18 cellular contexts compared by ENCODE assay signal in genomic region chr6:22133352-22133751, GRCh38.
DNase-seq lines count a peak whose midpoint lies in the region; ATAC-seq, FAIRE-seq and TF ChIP-seq lines count a peak whose summit lies in the region.
"Had no signal": no experiment of that assay in that cellular context is flagged by ENCODE, and none has a peak within 500 bp of the region (broad histone marks: within the 10 kb centered on the region; RNA-seq: fewer than 3 reads in every experiment).

No MANE protein-coding gene starts in this region.

- no peaks in the 10 kb centered on the region for H3K27me3 ChIP-seq in bronchial epithelial cell (ENCODE audit: control insufficient read depth, insufficient read depth, low read length)
- H3K27me3 ChIP-seq in pancreas: no peaks in the 10 kb centered on the region
- no peaks in the 10 kb centered on the region for H3K27me3 ChIP-seq in tibial nerve
- H3K27me3 ChIP-seq: Peyer's patch had no signal

- peak; percentile 91 to 98 (median 98) for ATAC-seq in pancreas
- no peak for ATAC-seq in GM19351 (IDR thresholded peaks at IDR 0.05; ENCODE audit: unreplicated experiment)
- ATAC-seq: GM23338 had no signal

- no peak overlapping the region for H3K27ac Mint-ChIP-seq in activated naive CD8-positive, alpha-beta T cell treated with anti-CD3 and anti-CD28 coated beads for 36 hours
- H3K27ac Mint-ChIP-seq: CD4-positive, CD25-positive, alpha-beta regulatory T cell had no signal

- TF ChIP-seq POLR2A in tibial nerve (IDR thresholded peaks at IDR 0.05): no peak

- H3K27me3 Mint-ChIP-seq in activated naive CD8-positive, alpha-beta T cell treated with anti-CD3 and anti-CD28 coated beads for 36 hours: no peaks in the 10 kb centered on the region
- H3K27me3 Mint-ChIP-seq: CD4-positive, CD25-positive, alpha-beta regulatory T cell had no signal

- TF ChIP-seq CTCF in bronchial epithelial cell (IDR thresholded peaks at IDR 0.05; ENCODE audit: insufficient read depth, low read length, severe bottlenecking) (no peak), pancreas (IDR thresholded peaks at IDR 0.05) (no peak), tibial nerve (IDR thresholded peaks at IDR 0.05) (no peak)

- no peaks in the 10 kb centered on the region for H3K4me1 Mint-ChIP-seq in activated naive CD8-positive, alpha-beta T cell treated with anti-CD3 and anti-CD28 coated beads for 36 hours
- H3K4me1 Mint-ChIP-seq: CD4-positive, CD25-positive, alpha-beta regulatory T cell had no signal

- WGBS in pancreas, 2 donors: 24 to 34% methylated on average over 4 of the region's 4 CpGs
- WGBS in tibial nerve, 2 donors: 78 to 88% methylated on average over 4 of the region's 4 CpGs

- H3K4me3 Mint-ChIP-seq in activated naive CD8-positive, alpha-beta T cell treated with anti-CD3 and anti-CD28 coated beads for 36 hours: no peak overlapping the region
- H3K4me3 Mint-ChIP-seq: CD4-positive, CD25-positive, alpha-beta regulatory T cell; GM23338 had no signal

- H3K36me3 ChIP-seq in bronchial epithelial cell (ENCODE audit: control insufficient read depth, insufficient read depth, low read length) (no peaks in the 10 kb centered on the region), pancreas (no peaks in the 10 kb centered on the region), tibial nerve (no peaks in the 10 kb centered on the region)
- H3K36me3 ChIP-seq: HAP-1, Peyer's patch had no signal

- H3K27ac ChIP-seq in pancreas (no peak overlapping the region), tibial nerve (no peak overlapping the region)
- H3K27ac ChIP-seq: Peyer's patch had no signal

- DNase-seq in A172 (ENCODE audit: low spot score): peak; percentile 5
- DNase-seq in NCI-H1105 treated with DMSO at 0.1 percent for 48 hours (lab: John Stamatoyannopoulos, UW): peak; percentile 62
- DNase-seq in bronchial epithelial cell (ENCODE audit: low read depth): no peak
- DNase-seq in pancreas: peak in 4 of 6 donors; percentile 54 to 79 (median 74)
- DNase-seq in activated naive CD8-positive, alpha-beta T cell treated with anti-CD3 and anti-CD28 coated beads for 36 hours: no peak
- DNase-seq in SW 1271 (lab: John Stamatoyannopoulos, UW): no peak
- no peak for DNase-seq in tibial nerve (ENCODE audit: low spot score in 2 of 2)
- DNase-seq: CD4-positive, CD25-positive, alpha-beta regulatory T cell; COR-L47; KG1; NCI-H1417 treated with DMSO at 0.1 percent for 48 hours; NCI-H187; NCI-H748 treated with DMSO at 0.1 percent for 48 hours; Peyer's patch had no signal

- TF ChIP-seq EP300 in tibial nerve (IDR thresholded peaks at IDR 0.05): no peak

- FAIRE-seq in bronchial epithelial cell (lab: Jason Lieb, UNC) (peak; percentile 75), pancreas (lab: Jason Lieb, UNC) (no peak)
- FAIRE-seq: GM12891 had no signal

- intact Hi-C loops in pancreas (cut with DNase I): no loop called here

- H3K9me3 Mint-ChIP-seq in activated naive CD8-positive, alpha-beta T cell treated with anti-CD3 and anti-CD28 coated beads for 36 hours: peaks cover 4% of the 10 kb centered on the region

- H3K36me3 Mint-ChIP-seq in activated naive CD8-positive, alpha-beta T cell treated with anti-CD3 and anti-CD28 coated beads for 36 hours: no peaks in the 10 kb centered on the region
- H3K36me3 Mint-ChIP-seq: CD4-positive, CD25-positive, alpha-beta regulatory T cell had no signal

- H3K9me3 ChIP-seq in pancreas: peaks cover 0 to 3% (median 0%) of the 10 kb centered on the region in 4 donors
- no peaks in the 10 kb centered on the region for H3K9me3 ChIP-seq in tibial nerve
- H3K9me3 ChIP-seq: HAP-1, Peyer's patch had no signal

- H3K4me1 ChIP-seq in pancreas (peaks cover 0 to 4% (median 0%) of the 10 kb centered on the region in 3 donors), tibial nerve (no peaks in the 10 kb centered on the region)
- H3K4me1 ChIP-seq: HAP-1, Peyer's patch had no signal

- H3K4me3 ChIP-seq in bronchial epithelial cell (ENCODE audit: low read depth, low read length): no peak overlapping the region
- H3K4me3 ChIP-seq in pancreas: no peak overlapping the region
- no peak overlapping the region for H3K4me3 ChIP-seq in tibial nerve
- H3K4me3 ChIP-seq: GM23338, HAP-1, Peyer's patch had no signal

Comparison
In these comparisons a context has a peak if more than half of its experiments do, and no peak if none do; other contexts are left out.
1. DNase-seq: peak in A172 (single experiment), NCI-H1105 treated with DMSO at 0.1 percent for 48 hours (single experiment) and pancreas (4 of 6); none in bronchial epithelial cell (single experiment), activated naive CD8-positive, alpha-beta T cell treated with anti-CD3 and anti-CD28 coated beads for 36 hours (single experiment), SW 1271 (0 of 2) and tibial nerve (0 of 2).